ENCODE assay signal across 11 cellular contexts in genomic region chr11:96260067-96260511, GRCh38.
A peak's percentile ranks its signal among the peaks of the same experiment; 100 is the strongest.
DNase-seq lines count a peak whose midpoint lies in the region; ATAC-seq, FAIRE-seq and TF ChIP-seq lines count a peak whose summit lies in the region.
"Had no signal": no experiment of that assay in that cellular context is flagged by ENCODE, and none has a peak within 500 bp of the region (broad histone marks: within the 10 kb centered on the region; RNA-seq: fewer than 3 reads in every experiment).

No MANE protein-coding gene starts in this region.

- TF ChIP-seq EP300 in suprapubic skin (IDR thresholded peaks at IDR 0.05) = no peak

- no peaks in the 10 kb centered on the region for H3K9me3 ChIP-seq in Panc1 (ENCODE audit: control insufficient read depth, insufficient read depth, low read depth, low read length)
- H3K9me3 ChIP-seq in esophagus (ENCODE audit: control insufficient read depth in 2 of 2, insufficient read depth in 1 of 2, low read depth in 1 of 2, low read length in 1 of 2) = no peaks in the 10 kb centered on the region
- H3K9me3 ChIP-seq in suprapubic skin = no peaks in the 10 kb centered on the region
- no peaks in the 10 kb centered on the region for H3K9me3 ChIP-seq in right lobe of liver
- H3K9me3 ChIP-seq in small intestine (ENCODE audit: control insufficient read depth, low read depth) = no peaks in the 10 kb centered on the region

- TF ChIP-seq CTCF in Panc1 (IDR thresholded peaks at IDR 0.05) = no peak
- TF ChIP-seq CTCF in suprapubic skin (IDR thresholded peaks at IDR 0.05) = no peak
- TF ChIP-seq CTCF in right lobe of liver (IDR thresholded peaks at IDR 0.05) = no peak

- CTCF ChIA-PET in activated CD4-positive, alpha-beta T cell treated with anti-CD3 and anti-CD28 coated beads, Interleukin-2, amount 10 ng/mL, durations not matched to agents 7 days and 5 days (lab: Charles Lee) = no interaction called here
- CTCF ChIA-PET in Panc1 (lab: Charles Lee) = no interaction called here

- H3K9me3 Mint-ChIP-seq in activated CD4-positive, alpha-beta T cell treated with anti-CD3 and anti-CD28 coated beads, Interleukin-2, amount 10 ng/mL, durations not matched to agents 7 days and 5 days = peaks cover 2% of the 10 kb centered on the region
- H3K9me3 Mint-ChIP-seq: central memory CD8-positive, alpha-beta T cell had no signal

- intact Hi-C loops in Panc1 (cut with micrococcal nuclease; ENCODE audit: unreplicated experiment) (no loop called here), right lobe of liver (cut with DNase I) (no loop called here)

- H3K4me1 ChIP-seq in Panc1 (ENCODE audit: control insufficient read depth, insufficient read depth, low read length) = peaks cover 14% of the 10 kb centered on the region
- H3K4me1 ChIP-seq in esophagus (ENCODE audit: control insufficient read depth in 2 of 2, insufficient read depth in 2 of 2, low read length in 1 of 2) = peaks cover 0 to 5% of the 10 kb centered on the region in 2 donors
- H3K4me1 ChIP-seq in suprapubic skin = peaks cover 80% of the 10 kb centered on the region
- H3K4me1 ChIP-seq in right lobe of liver = peaks cover 0 to 17% (median 0%) of the 10 kb centered on the region in 4 donors
- peaks cover 2 to 22% of the 10 kb centered on the region in 2 donors for H3K4me1 ChIP-seq in small intestine (ENCODE audit: control insufficient read depth in 2 of 2, insufficient read depth in 1 of 2, low read depth in 1 of 2, low read length in 1 of 2)

- H3K27ac ChIP-seq in Panc1 (ENCODE audit: low read length) (no peak overlapping the region), esophagus (ENCODE audit: low read depth in 2 of 2, low read length in 1 of 2) (peak overlapping the region; percentile 59 to 68), suprapubic skin (peak overlapping the region; percentile 72), right lobe of liver (no peak overlapping the region), small intestine (ENCODE audit: low read depth in 1 of 2, low read length in 1 of 2) (no peak overlapping the region)

- no TSS peak for BruUV-seq in Panc1 (replicated peaks; lab: Mats Ljungman, UMichigan)

- H3K36me3 ChIP-seq in Panc1 (ENCODE audit: control insufficient read depth, insufficient read depth, low read length) (no peaks in the 10 kb centered on the region), esophagus (ENCODE audit: control insufficient read depth in 2 of 2, insufficient read depth in 2 of 2, low read length in 1 of 2) (no peaks in the 10 kb centered on the region), suprapubic skin (no peaks in the 10 kb centered on the region), right lobe of liver (no peaks in the 10 kb centered on the region), small intestine (ENCODE audit: control insufficient read depth in 2 of 2, insufficient read depth in 2 of 2, low read length in 2 of 2) (no peaks in the 10 kb centered on the region)

- in situ Hi-C loops in Panc1 (cut with HindIII; ENCODE audit: low pct_unique_long_range_greater_than_20kb, low sequenced_read_pairs) = no loop called here

- ATAC-seq in Panc1 = peak; percentile 31; the same call in 1 of the 2 replicates
- ATAC-seq in right lobe of liver = no peak
- ATAC-seq in left lobe of liver = no peak

- H3K36me3 Mint-ChIP-seq in activated CD4-positive, alpha-beta T cell treated with anti-CD3 and anti-CD28 coated beads, Interleukin-2, amount 10 ng/mL, durations not matched to agents 7 days and 5 days (ENCODE audit: low read depth) = peaks cover 58% of the 10 kb centered on the region

- DNase-seq in activated CD4-positive, alpha-beta T cell treated with anti-CD3 and anti-CD28 coated beads, Interleukin-2, amount 10 ng/mL, durations not matched to agents 7 days and 5 days = no peak
- no peak for DNase-seq in activated CD4-positive, alpha-beta T cell treated with anti-CD3 and anti-CD28 coated beads for 1 hour
- no peak for DNase-seq in Panc1 (ENCODE audit: low read depth, low spot score)
- no peak for DNase-seq in suprapubic skin (ENCODE audit: low spot score in 2 of 2)
- no peak for DNase-seq in right lobe of liver
- no peak for DNase-seq in small intestine
- DNase-seq in left lobe of liver (ENCODE audit: low spot score) = no peak
- DNase-seq: NCI-H69; stimulated activated naive CD4-positive, alpha-beta T cell treated with Interleukin-2 at 50 U/mL for 16 hours had no signal

- TF ChIP-seq POLR2A in suprapubic skin (IDR thresholded peaks at IDR 0.05) (no peak), right lobe of liver (IDR thresholded peaks at IDR 0.05) (no peak)

- POLR2A ChIA-PET in activated CD4-positive, alpha-beta T cell treated with anti-CD3 and anti-CD28 coated beads, Interleukin-2, amount 10 ng/mL, durations not matched to agents 7 days and 5 days (lab: Charles Lee) = no interaction called here
- POLR2A ChIA-PET in Panc1 (lab: Charles Lee) = no interaction called here

- H3K27me3 Mint-ChIP-seq in activated CD4-positive, alpha-beta T cell treated with anti-CD3 and anti-CD28 coated beads, Interleukin-2, amount 10 ng/mL, durations not matched to agents 7 days and 5 days = no peaks in the 10 kb centered on the region
- H3K27me3 Mint-ChIP-seq: central memory CD8-positive, alpha-beta T cell had no signal

- H3K4me3 ChIP-seq in Panc1 (ENCODE audit: low read depth in 2 of 2, low read length in 2 of 2) = no peak overlapping the region
- no peak overlapping the region for H3K4me3 ChIP-seq in esophagus (ENCODE audit: low read depth in 1 of 2, low read length in 2 of 2)
- no peak overlapping the region for H3K4me3 ChIP-seq in suprapubic skin
- no peak overlapping the region for H3K4me3 ChIP-seq in right lobe of liver
- no peak overlapping the region for H3K4me3 ChIP-seq in small intestine (ENCODE audit: low read depth in 1 of 2, low read length in 2 of 2)

- H3K27me3 ChIP-seq in Panc1 (ENCODE audit: control insufficient read depth, insufficient read depth, low read length) (no peaks in the 10 kb centered on the region), esophagus (ENCODE audit: control insufficient read depth in 1 of 2, insufficient read depth in 2 of 2, low read length in 2 of 2) (no peaks in the 10 kb centered on the region), suprapubic skin (no peaks in the 10 kb centered on the region), right lobe of liver (no peaks in the 10 kb centered on the region), small intestine (ENCODE audit: control insufficient read depth in 2 of 2, insufficient read depth in 2 of 2, low read length in 2 of 2) (no peaks in the 10 kb centered on the region)

- H3K4me1 Mint-ChIP-seq in activated CD4-positive, alpha-beta T cell treated with anti-CD3 and anti-CD28 coated beads, Interleukin-2, amount 10 ng/mL, durations not matched to agents 7 days and 5 days = peaks cover 86% of the 10 kb centered on the region

- H3K27ac Mint-ChIP-seq in activated CD4-positive, alpha-beta T cell treated with anti-CD3 and anti-CD28 coated beads, Interleukin-2, amount 10 ng/mL, durations not matched to agents 7 days and 5 days = peak overlapping the region; percentile 96

- no peak overlapping the region for H3K4me3 Mint-ChIP-seq in activated CD4-positive, alpha-beta T cell treated with anti-CD3 and anti-CD28 coated beads, Interleukin-2, amount 10 ng/mL, durations not matched to agents 7 days and 5 days

- no peak for FAIRE-seq in small intestine (lab: Jason Lieb, UNC)

- WGBS in esophagus, 2 donors = 66 to 73% methylated on average over 3 of the region's 3 CpGs
- 52% methylated on average over 3 of the region's 3 CpGs for WGBS in suprapubic skin
- WGBS in right lobe of liver (ENCODE audit: insufficient coverage, low coverage, low lambda C conversion rate, missing lambda C conversion rate) = 68% methylated on average over 3 of the region's 3 CpGs
- 26 to 72% (median 49%) methylated on average over 3 of the region's 3 CpGs for WGBS in small intestine, 3 donors

Comparison
In these comparisons a context has a peak if more than half of its experiments do, and no peak if none do; other contexts are left out.
1. H3K27ac ChIP-seq: peak in esophagus (2 of 2) and suprapubic skin (single experiment); none in Panc1 (single experiment), right lobe of liver (0 of 3) and small intestine (0 of 2).